In genomic region chr7:134828361-134828760, GRCh38 we compare ENCODE assay signal across 17 cellular contexts. TPM values are rescaled to one million over a fixed set of nuclear protein-coding genes. Genes with fewer than 3 reads are reported as not detected.
DNase-seq lines count a peak whose midpoint lies in the region; ATAC-seq and TF ChIP-seq lines count a peak whose summit lies in the region.
"Had no signal": no experiment of that assay in that cellular context is flagged by ENCODE, and none has a peak within 500 bp of the region (broad histone marks: within the 10 kb centered on the region; RNA-seq: fewer than 3 reads in every experiment).

No MANE protein-coding gene starts in this region.

- TF ChIP-seq POLR2A in gastroesophageal sphincter (IDR thresholded peaks at IDR 0.05) (no peak), sigmoid colon (IDR thresholded peaks at IDR 0.05) (no peak), vagina (IDR thresholded peaks at IDR 0.05) (no peak)

- H3K4me1 ChIP-seq in heart right ventricle (peaks cover 0 to 96% (median 71%) of the 10 kb centered on the region in 9 donors), gastroesophageal sphincter (peaks cover 11 to 98% (median 44%) of the 10 kb centered on the region in 3 donors), sigmoid colon (peaks cover 0 to 100% (median 89%) of the 10 kb centered on the region in 4 donors), vagina (no peaks in the 10 kb centered on the region), SJCRH30 (peaks cover 35% of the 10 kb centered on the region)
- H3K4me1 ChIP-seq: suprapubic skin had no signal

- H3K27me3 ChIP-seq in heart right ventricle (no peaks in the 10 kb centered on the region), gastroesophageal sphincter (no peaks in the 10 kb centered on the region), sigmoid colon (no peaks in the 10 kb centered on the region), vagina (no peaks in the 10 kb centered on the region), SJCRH30 (no peaks in the 10 kb centered on the region)
- H3K27me3 ChIP-seq: SJSA1, suprapubic skin had no signal

- intact Hi-C loops in heart right ventricle (cut with DNase I): loop anchor here in 4 of 10 donors (5.0 kb wide), 2 partner anchors 41 to 46 kb away; no protein-coding TSS in a partner anchor
- intact Hi-C loops in Right ventricle myocardium inferior (cut with DNase I): no loop called here
- intact Hi-C loops in sigmoid colon (cut with DNase I): loop anchor here (5.0 kb wide), 1 partner anchor 36 kb away; no protein-coding TSS in a partner anchor
- intact Hi-C loops in vagina (cut with DNase I): no loop called here

- no peak for TF ChIP-seq CTCF in heart right ventricle (IDR thresholded peaks at IDR 0.05)
- no peak for TF ChIP-seq CTCF in gastroesophageal sphincter (IDR thresholded peaks at IDR 0.05)
- TF ChIP-seq CTCF in sigmoid colon (IDR thresholded peaks at IDR 0.05): no peak
- no peak for TF ChIP-seq CTCF in vagina (IDR thresholded peaks at IDR 0.05)

- H3K27ac ChIP-seq in heart right ventricle (peak overlapping the region; percentile 12 to 87 (median 75)), gastroesophageal sphincter (peak overlapping the region; percentile 76 to 99 (median 83)), sigmoid colon (peak overlapping the region; percentile 80 to 94 (median 83)), vagina (peak overlapping the region; percentile 28), SJCRH30 (no peak overlapping the region)
- H3K27ac ChIP-seq: HL-60, SJSA1, suprapubic skin had no signal

- H3K36me3 ChIP-seq in heart right ventricle (no peaks in the 10 kb centered on the region), gastroesophageal sphincter (no peaks in the 10 kb centered on the region), sigmoid colon (no peaks in the 10 kb centered on the region), vagina (no peaks in the 10 kb centered on the region), SJCRH30 (no peaks in the 10 kb centered on the region)
- H3K36me3 ChIP-seq: suprapubic skin had no signal

- no peak for TF ChIP-seq EP300 in gastroesophageal sphincter (IDR thresholded peaks at IDR 0.05)
- TF ChIP-seq EP300 in sigmoid colon (IDR thresholded peaks at IDR 0.05): no peak

- H3K9me3 ChIP-seq in heart right ventricle (no peaks in the 10 kb centered on the region), gastroesophageal sphincter (no peaks in the 10 kb centered on the region), sigmoid colon (no peaks in the 10 kb centered on the region), vagina (no peaks in the 10 kb centered on the region), SJCRH30 (replicated peaks) (no peaks in the 10 kb centered on the region)
- H3K9me3 ChIP-seq: SJSA1, suprapubic skin had no signal

- WGBS in heart right ventricle, 2 donors: 42 to 43% methylated on average over 2 of the region's 2 CpGs
- 29 to 67% methylated on average over 2 of the region's 2 CpGs for WGBS in gastroesophageal sphincter (ENCODE audit: low coverage in 1 of 2), 2 donors
- WGBS in sigmoid colon, 2 donors: 79 to 81% methylated on average over 2 of the region's 2 CpGs

- peak overlapping the region in 3 of 10 donors; percentile 0 to 15 (median 1) for H3K4me3 ChIP-seq in heart right ventricle
- H3K4me3 ChIP-seq in gastroesophageal sphincter: peak overlapping the region in 1 of 2 donors; percentile 9
- H3K4me3 ChIP-seq in sigmoid colon: peak overlapping the region in 1 of 4 donors; percentile 2
- no peak overlapping the region for H3K4me3 ChIP-seq in vagina
- no peak overlapping the region for H3K4me3 ChIP-seq in SJCRH30
- H3K4me3 ChIP-seq: SJSA1, suprapubic skin had no signal

- no peak for DNase-seq in heart right ventricle
- no peak for DNase-seq in Right ventricle myocardium inferior (ENCODE audit: missing footprints)
- DNase-seq in sigmoid colon: no peak
- DNase-seq in vagina (ENCODE audit: extremely low spot score in 2 of 2): no peak
- DNase-seq in nucleus accumbens (lab: John Stamatoyannopoulos, UW): no peak
- no peak for DNase-seq in SJCRH30
- DNase-seq: activated CD4-positive, alpha-beta T cell treated with anti-CD3 and anti-CD28 coated beads for 1 hour; DMS153; foreskin melanocyte; natural killer cell; NCI-H2081 treated with DMSO at 0.1 percent for 48 hours; NCI-H524 had no signal

- ATAC-seq in heart right ventricle (no peak), Right ventricle myocardium inferior (no peak), gastroesophageal sphincter (no peak), GM19397 (IDR thresholded peaks at IDR 0.05; ENCODE audit: unreplicated experiment) (no peak)
- ATAC-seq: natural killer cell had no signal

RNA-seq across cellular contexts. Expression of gene CALD1, which starts 48.9 kb away (rescaled TPM):
- total RNA-seq in heart right ventricle: 100 to 1,000 TPM in 9 of 10 donors, 10 to 100 TPM in 1; 96.6 to 180 (median 132) TPM
- 100 to 1,000 TPM in 1 of 2 donors, 10 to 100 TPM in 1; 69.9 to 119 TPM for polyA plus RNA-seq in heart right ventricle
- total RNA-seq in Right ventricle myocardium inferior: 99.1 TPM
- total RNA-seq in gastroesophageal sphincter: 1,000 to 10,000 TPM; 1,513 to 2,575 (median 1,808) TPM
- 1,000 to 10,000 TPM; 1,069 to 2,150 (median 1,500) TPM for total RNA-seq in sigmoid colon
- polyA plus RNA-seq in sigmoid colon: 100 to 1,000 TPM in 1 of 3 donors, 10 to 100 TPM in 2; 34.7 to 125 (median 79.3) TPM
- 343 TPM for total RNA-seq in vagina
- total RNA-seq in SJCRH30 (2014; rRNA removed; shearing (Covaris generic)): 102 and 113 TPM in 2 replicates
